ENCODE assay signal across 9 cellular contexts in genomic region chr1:9101510-9102146, GRCh38. TPM values are rescaled to one million over a fixed set of nuclear protein-coding genes. Genes with fewer than 3 reads are reported as not detected.
DNase-seq lines count a peak whose midpoint lies in the region; ATAC-seq, FAIRE-seq and TF ChIP-seq lines count a peak whose summit lies in the region.
"Had no signal": no experiment of that assay in that cellular context is flagged by ENCODE, and none has a peak within 500 bp of the region (broad histone marks: within the 10 kb centered on the region; RNA-seq: fewer than 3 reads in every experiment).

No MANE protein-coding gene starts in this region.

- dilution Hi-C loops in keratinocyte (cut with MboI; ENCODE audit: extremely low pct_ligation_motif_present, low sequenced_read_pairs), result no loop called here

- CTCF ChIA-PET in K562 (lab: Yijun Ruan, JAX; ENCODE audit: low intra/inter-chr PET ratio), result interaction anchor here (0.6 to 1.7 kb wide), 4 partner anchors 36 to 311 kb away, joined by 3 to 14 read pairs (median 6); no protein-coding TSS in a partner anchor

- in situ Hi-C loops in K562 (cut with MboI), result no loop called here

- H2AFZ ChIP-seq in K562 (ENCODE audit: low read depth, low read length) (no peak overlapping the region), keratinocyte (ENCODE audit: control insufficient read depth, low read length) (no peak overlapping the region)

- peaks cover 16% of the 10 kb centered on the region; the same call in 1 of the 2 replicates for H4K20me1 ChIP-seq in K562 (replicated peaks; ENCODE audit: control insufficient read depth, insufficient read depth, low read length)
- H4K20me1 ChIP-seq in keratinocyte (ENCODE audit: control insufficient read depth, extremely low read depth, insufficient read depth, low read length), result no peaks in the 10 kb centered on the region

- H3K79me2 ChIP-seq in K562 (ENCODE audit: control insufficient read depth, insufficient read depth, low read length) (no peaks in the 10 kb centered on the region), keratinocyte (ENCODE audit: control insufficient read depth, insufficient read depth, low read length) (no peaks in the 10 kb centered on the region)

- TF ChIP-seq POLR2A in K562 (conservative IDR thresholded peaks at IDR 0.05) (no peak), suprapubic skin (IDR thresholded peaks at IDR 0.05) (no peak)

- peak; percentile 71 to 80 for TF ChIP-seq RAD21 in K562 (CRISPR knock-in tag; conservative IDR thresholded peaks at IDR 0.05 in 1 of 2, IDR thresholded peaks at IDR 0.05 in 1 of 2)

- WGBS in K562 (ENCODE audit: insufficient coverage, low coverage, missing lambda C conversion rate), result 2% methylated on average over 4 of the region's 4 CpGs
- 50% methylated on average over 3 of the region's 4 CpGs for WGBS in suprapubic skin

- POLR2A ChIA-PET in K562 (lab: Yijun Ruan, JAX), result interaction anchor here (0.9 to 1.2 kb wide), 4 partner anchors 15 to 243 kb away, joined by 3 to 4 read pairs (median 3); no protein-coding TSS in a partner anchor

- peak; percentile 85 for DNase-seq in DMS 273 (lab: John Stamatoyannopoulos, UW; ENCODE audit: unreplicated experiment)
- peak; percentile 27 for DNase-seq in GOT3 (lab: John Stamatoyannopoulos, UW)
- peak; percentile 35 to 77 for DNase-seq in NCI-H526 (lab: John Stamatoyannopoulos, UW)
- peak; percentile 29 to 66 (median 50) for DNase-seq in K562 (ENCODE audit: extremely low read depth in 1 of 4, low spot score in 3 of 4)
- DNase-seq in keratinocyte (ENCODE audit: low read depth, low spot score), result no peak
- DNase-seq in suprapubic skin (ENCODE audit: low spot score in 2 of 2), result no peak
- no peak for DNase-seq in stimulated activated CD4-positive, alpha-beta T cell treated with anti-CD3 and anti-CD28 coated beads, Interleukin-1b, Interleukin-23, amount 100 ng/mL, for 48 hours
- DNase-seq in NCI-H2107 (lab: John Stamatoyannopoulos, UW), result no peak

- peak; percentile 94 for ATAC-seq in K562

- H3K4me3 ChIP-seq in K562, result no peak overlapping the region
- no peak overlapping the region for H3K4me3 ChIP-seq in keratinocyte (ENCODE audit: control insufficient read depth in 2 of 3, extremely low read depth in 1 of 3, insufficient read depth in 2 of 3, low read depth in 1 of 3, low read length in 3 of 3)
- H3K4me3 ChIP-seq in suprapubic skin, result no peak overlapping the region

- H3K27ac ChIP-seq in K562 (ENCODE audit: extremely low read depth, low read depth, low read length) (no peak overlapping the region), keratinocyte (ENCODE audit: control insufficient read depth, insufficient read depth, low read length) (no peak overlapping the region), suprapubic skin (no peak overlapping the region)

- no peak for TF ChIP-seq EP300 in K562 (IDR thresholded peaks at IDR 0.05; ENCODE audit: low read length)
- no peak for TF ChIP-seq EP300 in suprapubic skin (IDR thresholded peaks at IDR 0.05)

- H3K27me3 ChIP-seq in K562 (ENCODE audit: control insufficient read depth in 2 of 2, insufficient read depth in 2 of 2, low read length in 2 of 2) (peaks cover 41 to 72% of the 10 kb centered on the region in 2 experiments), keratinocyte (ENCODE audit: control insufficient read depth, extremely low read depth, insufficient read depth, low read length) (no peaks in the 10 kb centered on the region), suprapubic skin (no peaks in the 10 kb centered on the region)

- H3K9me1 ChIP-seq in K562 (ENCODE audit: control insufficient read depth, insufficient read depth, low read length), result no peaks in the 10 kb centered on the region
- no peaks in the 10 kb centered on the region for H3K9me1 ChIP-seq in keratinocyte (ENCODE audit: control insufficient read depth, extremely low read depth, insufficient read depth, low read length)

- H3K4me1 ChIP-seq in K562 (replicated peaks in 1 of 2; ENCODE audit: control insufficient read depth in 2 of 2, insufficient read depth in 2 of 2, low read length in 2 of 2), result no peaks in the 10 kb centered on the region; a peak in 1 of 5 replicates
- H3K4me1 ChIP-seq in keratinocyte (ENCODE audit: control insufficient read depth, extremely low read depth, insufficient read depth, low read length), result no peaks in the 10 kb centered on the region
- no peaks in the 10 kb centered on the region for H3K4me1 ChIP-seq in suprapubic skin

- H3K36me3 ChIP-seq in K562 (ENCODE audit: control insufficient read depth, insufficient read depth, low read length) (no peaks in the 10 kb centered on the region), keratinocyte (ENCODE audit: control insufficient read depth in 2 of 2, extremely low read depth in 1 of 2, insufficient read depth in 2 of 2, low read length in 2 of 2) (peaks cover 2% of the 10 kb centered on the region in 2 experiments), suprapubic skin (peaks cover 21% of the 10 kb centered on the region)

- no peaks in the 10 kb centered on the region; the same call in 1 of the 2 replicates for H3K9me3 ChIP-seq in K562 (replicated peaks; ENCODE audit: control insufficient read depth, insufficient read depth, low read depth, low read length)
- H3K9me3 ChIP-seq in keratinocyte (ENCODE audit: control insufficient read depth, low read depth, low read length), result no peaks in the 10 kb centered on the region
- no peaks in the 10 kb centered on the region for H3K9me3 ChIP-seq in suprapubic skin

- H3K4me2 ChIP-seq in K562 (ENCODE audit: insufficient read depth, low read length), result no peak overlapping the region
- no peak overlapping the region for H3K4me2 ChIP-seq in keratinocyte (ENCODE audit: control insufficient read depth, extremely low read depth, insufficient read depth, low read depth, low read length)

- H3K9ac ChIP-seq in K562 (ENCODE audit: insufficient read depth in 1 of 2, low read depth in 2 of 2, low read length in 2 of 2), result no peak overlapping the region
- H3K9ac ChIP-seq in keratinocyte (ENCODE audit: control insufficient read depth, extremely low read depth, insufficient read depth, low read length), result no peak overlapping the region

- intact Hi-C loops in K562 (cut with micrococcal nuclease), result loop anchor here (1.0 to 2.0 kb wide), 2 partner anchors 91 to 183 kb away; no protein-coding TSS in a partner anchor

- peak; percentile 78 to 88 (median 81) for TF ChIP-seq CTCF in K562 (IDR thresholded peaks at IDR 0.05 in 2 of 3, conservative IDR thresholded peaks at IDR 0.05 in 1 of 3; ENCODE audit: insufficient read depth in 2 of 3, low read depth in 1 of 3, low read length in 3 of 3)
- TF ChIP-seq CTCF in keratinocyte (optimal IDR thresholded peaks at IDR 0.05 in 1 of 3, IDR thresholded peaks at IDR 0.05 in 1 of 3, conservative IDR thresholded peaks at IDR 0.05 in 1 of 3; ENCODE audit: extremely low read depth in 1 of 3, insufficient read depth in 2 of 3, low read length in 3 of 3), result peak; percentile 81 to 82 (median 81)
- peak; percentile 1 to 49 for TF ChIP-seq CTCF in suprapubic skin (IDR thresholded peaks at IDR 0.05)

- peak; percentile 77 for FAIRE-seq in K562 (lab: Jason Lieb, UNC)
- no peak for FAIRE-seq in keratinocyte (lab: Jason Lieb, UNC)

- no TSS peak for BruUV-seq in K562 (replicated peaks; lab: Mats Ljungman, UMichigan)

RNA-seq across cellular contexts. Expression of gene GPR157, which starts 27.3 kb away (rescaled TPM):
- total RNA-seq in K562 (2011; cell fraction: chromatin; rRNA removed; ENCODE audit: low replicate concordance), result 0.12 and 0.14 TPM in 2 replicates
- total RNA-seq in K562 (2011; cell fraction: nucleolus; rRNA removed), result 0.26 and 1.2 TPM in 2 replicates
- 0.22 and 0.61 TPM in 2 replicates for total RNA-seq in K562 (2011; cell fraction: nucleoplasm; rRNA removed)
- total RNA-seq in K562 (2014; rRNA removed), result 0.08 TPM in 1 of 2 replicates, not detected in the other
- total RNA-seq in K562 (2014; rRNA removed; fragmentation: Illumina TruSeq; extraction: Trizol), result 0.03 TPM in 1 of 2 replicates, not detected in the other
- 0.04 TPM in 2 replicates for total RNA-seq in K562 (2015; rRNA removed; fragmentation: Illumina TruSeq; extraction: Trizol)
- 0.18 and 0.87 TPM in 2 replicates for total RNA-seq in K562 (2021)
- polyA plus RNA-seq in K562 (2011; rRNA removed), result 0.04 TPM in 1 of 2 replicates, not detected in the other
- polyA plus RNA-seq in K562 (2011; cell fraction: cytosol; rRNA removed), result 0.01 and 0.06 TPM in 2 replicates
- polyA plus RNA-seq in K562 (2011; cell fraction: nucleus; rRNA removed), result 0.01 and 0.14 TPM in 2 replicates
- 0.19 and 1.0 TPM in 2 replicates for polyA plus RNA-seq in K562 (2012)
- 0.03 and 0.04 TPM in 2 replicates for polyA plus RNA-seq in K562 (2014; fragmentation: Illumina TruSeq; extraction: Trizol)
- not detected for polyA plus RNA-seq in K562 (2014; fragmentation: Nextera tagmentation; extraction: Ambion mirVana)
- polyA plus RNA-seq in K562 (2014; rRNA removed), result 0.01 and 0.05 TPM in 2 replicates
- polyA minus RNA-seq in K562 (2011; rRNA and poly(A)+ RNA removed), result 0.04 TPM in 1 of 2 replicates, not detected in the other
- polyA minus RNA-seq in K562 (2011; cell fraction: cytosol; rRNA and poly(A)+ RNA removed), result 0.46 TPM in 1 of 2 replicates, not detected in the other
- polyA minus RNA-seq in K562 (2011; cell fraction: nucleus; rRNA and poly(A)+ RNA removed), result 0.33 and 0.40 TPM in 2 replicates
- 4.4 to 6.5 TPM (median 6.1 TPM) in 3 replicates for polyA plus RNA-seq in keratinocyte
- polyA plus RNA-seq in keratinocyte (2011; ENCODE audit: low read depth), result 6.1 TPM
- 3.5 and 3.6 TPM in 2 replicates for polyA plus RNA-seq in keratinocyte (2011; cell fraction: cytosol; rRNA removed)
- polyA plus RNA-seq in keratinocyte (2011; cell fraction: nucleus; rRNA removed), result 8.9 and 9.9 TPM in 2 replicates
- 11.2 and 16.4 TPM in 2 replicates for polyA plus RNA-seq in keratinocyte (2012; ENCODE audit: low replicate concordance)
- polyA minus RNA-seq in keratinocyte, result 6.5 to 11.5 TPM (median 11.1 TPM) in 3 replicates
- polyA minus RNA-seq in keratinocyte (2011; cell fraction: cytosol; rRNA and poly(A)+ RNA removed), result 32.4 TPM
- 12.2 and 52.3 TPM in 2 replicates for polyA minus RNA-seq in keratinocyte (2011; cell fraction: nucleus; rRNA and poly(A)+ RNA removed)
- 10 to 100 TPM; 38.9 to 62.8 (median 44.2) TPM for total RNA-seq in suprapubic skin

RNA-seq across cellular contexts. Expression of gene SLC2A5, which starts 32.2 kb away (rescaled TPM):
- total RNA-seq in K562 (2011; cell fraction: chromatin; rRNA removed; ENCODE audit: low replicate concordance), result not detected in 2 replicates
- total RNA-seq in K562 (2011; cell fraction: nucleolus; rRNA removed), result not detected in 2 replicates
- not detected in 2 replicates for total RNA-seq in K562 (2011; cell fraction: nucleoplasm; rRNA removed)
- total RNA-seq in K562 (2014; rRNA removed) (not detected in 2 replicates), K562 (2014; rRNA removed; fragmentation: Illumina TruSeq; extraction: Trizol) (not detected in 2 replicates), K562 (2015; rRNA removed; fragmentation: Illumina TruSeq; extraction: Trizol) (not detected in 2 replicates), K562 (2021) (0.04 TPM in 1 of 2 replicates, not detected in the other), suprapubic skin (1 to 10 TPM; 3.3 to 6.5 (median 3.8) TPM)
- polyA plus RNA-seq in K562 (2011; rRNA removed) (0.08 TPM in 1 of 2 replicates, not detected in the other), K562 (2014; fragmentation: Illumina TruSeq; extraction: Trizol) (not detected in 2 replicates), K562 (2014; fragmentation: Nextera tagmentation; extraction: Ambion mirVana) (not detected), K562 (2014; rRNA removed) (not detected in 2 replicates), keratinocyte (0.16 to 1.1 TPM (median 0.77 TPM) in 3 replicates)
- polyA plus RNA-seq in K562 (2011; cell fraction: cytosol; rRNA removed), result 0.04 TPM in 1 of 2 replicates, not detected in the other
- polyA plus RNA-seq in K562 (2011; cell fraction: nucleus; rRNA removed), result 0.54 TPM in 1 of 2 replicates, not detected in the other
- polyA plus RNA-seq in K562 (2012), result 0.03 and 0.06 TPM in 2 replicates
- not detected in 2 replicates for polyA minus RNA-seq in K562 (2011; rRNA and poly(A)+ RNA removed)
- polyA minus RNA-seq in K562 (2011; cell fraction: cytosol; rRNA and poly(A)+ RNA removed), result not detected in 2 replicates
- not detected in 2 replicates for polyA minus RNA-seq in K562 (2011; cell fraction: nucleus; rRNA and poly(A)+ RNA removed)
- not detected for polyA plus RNA-seq in keratinocyte (2011; ENCODE audit: low read depth)
- 0.06 and 0.22 TPM in 2 replicates for polyA plus RNA-seq in keratinocyte (2011; cell fraction: cytosol; rRNA removed)
- polyA plus RNA-seq in keratinocyte (2011; cell fraction: nucleus; rRNA removed), result 1.2 and 1.9 TPM in 2 replicates
- polyA plus RNA-seq in keratinocyte (2012; ENCODE audit: low replicate concordance), result 0.18 and 0.36 TPM in 2 replicates
- 0.66 to 1.8 TPM in 2 of 3 replicates, not detected in the other for polyA minus RNA-seq in keratinocyte
- 2.1 TPM for polyA minus RNA-seq in keratinocyte (2011; cell fraction: cytosol; rRNA and poly(A)+ RNA removed)
- 0.84 and 1.8 TPM in 2 replicates for polyA minus RNA-seq in keratinocyte (2011; cell fraction: nucleus; rRNA and poly(A)+ RNA removed)
- total RNA-seq: T-helper 1 cell treated with Interleukin-12 subunit alpha and Interleukin-12 subunit beta and Interleukin-4 antibody, amounts not matched to agents 30 ng/mL and 1 ng/mL, for 36 hours had no signal

Comparison
In these comparisons a context has a peak if more than half of its experiments do, and no peak if none do; other contexts are left out.
1. DNase-seq: peak in DMS 273 (single experiment), GOT3 (single experiment), NCI-H526 (2 of 2) and K562 (4 of 4); none in keratinocyte (single experiment), suprapubic skin (0 of 2), stimulated activated CD4-positive, alpha-beta T cell treated with anti-CD3 and anti-CD28 coated beads, Interleukin-1b, Interleukin-23, amount 100 ng/mL, for 48 hours (single experiment) and NCI-H2107 (single experiment).
2. CTCF ChIP-seq: peak in every context shown above with its lines; median percentile 81 in K562; 81 in keratinocyte; 25 in suprapubic skin.
3. RNA of gene GPR157, which starts 27.3 kb away (total RNA-seq): 38.9 to 62.8 TPM in suprapubic skin; 0.03 to 1.2 TPM in K562; every median in the first group is over 10 times any median in the second.
4. RNA of gene SLC2A5, which starts 32.2 kb away (total RNA-seq): 3.3 to 6.5 TPM in suprapubic skin; 0.04 TPM in K562; every median in the first group is over 4 times any median in the second.